Comparison of ENCODE assay signal across 12 cellular contexts in genomic region chr2:164504253-164504652, GRCh38.
DNase-seq lines count a peak whose midpoint lies in the region; ATAC-seq, FAIRE-seq and TF ChIP-seq lines count a peak whose summit lies in the region.
"Had no signal": no experiment of that assay in that cellular context is flagged by ENCODE, and none has a peak within 500 bp of the region (broad histone marks: within the 10 kb centered on the region; RNA-seq: fewer than 3 reads in every experiment).

No MANE protein-coding gene starts in this region.

- H3K27ac Mint-ChIP-seq in endodermal cell = no peak overlapping the region
- H3K27ac Mint-ChIP-seq: activated T-helper 17 cell treated with anti-CD3 and anti-CD28 coated beads, Interleukin-2, amount 50 U/mL, for 72 hours had no signal

- no peaks in the 10 kb centered on the region for H3K79me2 ChIP-seq in osteoblast (ENCODE audit: insufficient read depth, low read length)

- H3K4me3 Mint-ChIP-seq in endodermal cell = no peak overlapping the region
- H3K4me3 Mint-ChIP-seq: activated T-helper 17 cell treated with anti-CD3 and anti-CD28 coated beads, Interleukin-2, amount 50 U/mL, for 72 hours; central memory CD8-positive, alpha-beta T cell had no signal

- 83 to 86% methylated on average over 2 to 4 of the region's 4 CpGs for WGBS in endodermal cell (ENCODE audit: insufficient coverage in 1 of 2, insufficient read length in 1 of 2), 2 experiments

- H4K20me1 ChIP-seq in osteoblast (ENCODE audit: insufficient read depth, low read length) = no peaks in the 10 kb centered on the region

- H3K4me2 ChIP-seq in osteoblast (ENCODE audit: insufficient read depth, low read length) = no peak overlapping the region

- H3K4me3 ChIP-seq in GM12865 (ENCODE audit: low read depth, low read length) (no peak overlapping the region), endodermal cell (ENCODE audit: low read length) (no peak overlapping the region), osteoblast (ENCODE audit: insufficient read depth, low read length) (no peak overlapping the region)
- H3K4me3 ChIP-seq: mucosa of descending colon had no signal

- H3K27me3 ChIP-seq in endodermal cell (ENCODE audit: control insufficient read depth, insufficient read depth, low read length, poor library complexity, severe bottlenecking) (no peaks in the 10 kb centered on the region), osteoblast (ENCODE audit: insufficient read depth, low read length) (no peaks in the 10 kb centered on the region)

- DNase-seq in GM12865 (ENCODE audit: low read depth) (no peak), LHCN-M2 (ENCODE audit: low read depth) (peak; percentile 21), endodermal cell (peak; percentile 90), osteoblast (ENCODE audit: insufficient read length, low spot score, missing footprints) (no peak), NCI-H1694 (lab: John Stamatoyannopoulos, UW) (no peak), GM19239 (ENCODE audit: insufficient read length, low spot score) (no peak)
- DNase-seq in activated CD4-positive, alpha-beta T cell treated with anti-CD3 and anti-CD28 coated beads for 4 hours = no peak
- DNase-seq: mucosa of descending colon, MV-4-11 had no signal

- H3K36me3 Mint-ChIP-seq in endodermal cell (ENCODE audit: low read depth) = no peaks in the 10 kb centered on the region

- H3K9me3 ChIP-seq in endodermal cell (ENCODE audit: control insufficient read depth, low read length) (no peaks in the 10 kb centered on the region), osteoblast (ENCODE audit: low read depth, low read length) (no peaks in the 10 kb centered on the region)
- H3K9me3 ChIP-seq: mucosa of descending colon had no signal

- no peak for FAIRE-seq in GM19239 (lab: Jason Lieb, UNC)

- H3K4me1 Mint-ChIP-seq in endodermal cell = peaks cover 10% of the 10 kb centered on the region
- H3K4me1 Mint-ChIP-seq: activated T-helper 17 cell treated with anti-CD3 and anti-CD28 coated beads, Interleukin-2, amount 50 U/mL, for 72 hours; central memory CD8-positive, alpha-beta T cell had no signal

- TF ChIP-seq CTCF in GM12865 (IDR thresholded peaks at IDR 0.05; ENCODE audit: insufficient read depth, low read depth, low read length, missing control alignments) (peak; percentile 12), endodermal cell (conservative IDR thresholded peaks at IDR 0.05) (peak; percentile 82), osteoblast (IDR thresholded peaks at IDR 0.05; ENCODE audit: extremely low read depth, low read depth, low read length) (peak; percentile 48)

- H3K27me3 Mint-ChIP-seq in endodermal cell (ENCODE audit: insufficient read depth) = no peaks in the 10 kb centered on the region
- H3K27me3 Mint-ChIP-seq: activated T-helper 17 cell treated with anti-CD3 and anti-CD28 coated beads, Interleukin-2, amount 50 U/mL, for 72 hours; central memory CD8-positive, alpha-beta T cell had no signal

- H3K4me1 ChIP-seq in endodermal cell (ENCODE audit: control insufficient read depth, insufficient read depth, low read length) (no peaks in the 10 kb centered on the region), osteoblast (ENCODE audit: insufficient read depth, low read length) (no peaks in the 10 kb centered on the region)

- no peak for ATAC-seq in GM21825 (IDR thresholded peaks at IDR 0.05; ENCODE audit: unreplicated experiment)
- ATAC-seq: activated T-helper 17 cell treated with anti-CD3 and anti-CD28 coated beads, Interleukin-2, amount 50 U/mL, for 72 hours; mucosa of descending colon had no signal

- H3K36me3 ChIP-seq in endodermal cell (ENCODE audit: control insufficient read depth, insufficient read depth, low read length) = no peaks in the 10 kb centered on the region
- H3K36me3 ChIP-seq in osteoblast (ENCODE audit: insufficient read depth, low read length) = no peaks in the 10 kb centered on the region

- H3K9me3 Mint-ChIP-seq in endodermal cell = no peaks in the 10 kb centered on the region
- H3K9me3 Mint-ChIP-seq: activated T-helper 17 cell treated with anti-CD3 and anti-CD28 coated beads, Interleukin-2, amount 50 U/mL, for 72 hours had no signal

- H3K27ac ChIP-seq in endodermal cell (ENCODE audit: low read depth, low read length) (no peak overlapping the region), osteoblast (ENCODE audit: low read depth, low read length) (no peak overlapping the region)

- H2AFZ ChIP-seq in osteoblast (ENCODE audit: low read length) = no peak overlapping the region

- no peak overlapping the region for H3K9ac ChIP-seq in endodermal cell (ENCODE audit: extremely low read depth, low read length, poor library complexity, severe bottlenecking)

Comparison
In these comparisons a context has a peak if more than half of its experiments do, and no peak if none do; other contexts are left out.
1. DNase-seq: peak in LHCN-M2 (single experiment) and endodermal cell (single experiment); none in GM12865 (single experiment), osteoblast (single experiment), activated CD4-positive, alpha-beta T cell treated with anti-CD3 and anti-CD28 coated beads for 4 hours (0 of 2), NCI-H1694 (single experiment) and GM19239 (single experiment).
2. CTCF ChIP-seq: peak in every context shown above with its lines; median percentile 82 in endodermal cell; 48 in osteoblast; 12 in GM12865.